In genomic region chr1:44038876-44039657, GRCh38 we compare ENCODE assay signal across 1 cellular context.
TF ChIP-seq lines count a peak whose summit lies in the region.

No MANE protein-coding gene starts in this region.

TF ChIP-seq in endothelial cell of umbilical vein, 7 proteins besides CTCF, POLR2A, EP300 and RAD21 (continued from another document):
- TF ChIP-seq JUN (IDR thresholded peaks at IDR 0.05; ENCODE audit: borderline replicate concordance, insufficient read depth, insufficient read length, low read depth) (no peak), MAX (IDR thresholded peaks at IDR 0.05; ENCODE audit: insufficient read depth, insufficient read length) (no peak), MYC (IDR thresholded peaks at IDR 0.05; ENCODE audit: low read depth, low read length) (no peak), EZH2 (IDR thresholded peaks at IDR 0.05; ENCODE audit: borderline replicate concordance, low read depth, low read length, severe bottlenecking) (no peak), GATA2 (IDR thresholded peaks at IDR 0.05; ENCODE audit: insufficient read depth, insufficient read length, low read depth, low read length) (no peak)
